In genomic region chr2:190648289-190649034, GRCh38 we compare ENCODE assay signal across 8 cellular contexts. TPM values are rescaled to one million over a fixed set of nuclear protein-coding genes. Genes with fewer than 3 reads are reported as not detected.
DNase-seq lines count a peak whose midpoint lies in the region; TF ChIP-seq lines count a peak whose summit lies in the region.

No MANE protein-coding gene starts in this region.

- peaks cover 2% of the 10 kb centered on the region for H4K20me1 ChIP-seq in osteoblast (ENCODE audit: insufficient read depth, low read length)

- no peak for TF ChIP-seq POLR2A in testis (IDR thresholded peaks at IDR 0.05)

- H3K27me3 ChIP-seq in H7 (ENCODE audit: control insufficient read depth, insufficient read depth, low read length) (no peaks in the 10 kb centered on the region; the same call in 1 of the 2 replicates), MG63 (no peaks in the 10 kb centered on the region), osteoblast (ENCODE audit: insufficient read depth, low read length) (no peaks in the 10 kb centered on the region), testis (no peaks in the 10 kb centered on the region)

- H3K79me2 ChIP-seq in osteoblast (ENCODE audit: insufficient read depth, low read length): peaks cover 38% of the 10 kb centered on the region

- H3K9me3 ChIP-seq in MG63 (no peaks in the 10 kb centered on the region), osteoblast (ENCODE audit: low read depth, low read length) (no peaks in the 10 kb centered on the region), testis (no peaks in the 10 kb centered on the region)

- intact Hi-C loops in testis (cut with DNase I; ENCODE audit: low total_unique reads): no loop called here

- peak overlapping the region; percentile 73 for H2AFZ ChIP-seq in osteoblast (ENCODE audit: low read length)

- H3K36me3 ChIP-seq in H7 (replicated peaks; ENCODE audit: control insufficient read depth, insufficient read depth, low read length) (no peaks in the 10 kb centered on the region), MG63 (no peaks in the 10 kb centered on the region), osteoblast (ENCODE audit: insufficient read depth, low read length) (no peaks in the 10 kb centered on the region), testis (ENCODE audit: low read depth, missing control alignments) (no peaks in the 10 kb centered on the region)

- H3K27ac ChIP-seq in osteoblast (ENCODE audit: low read depth, low read length): peak overlapping the region; percentile 72
- H3K27ac ChIP-seq in testis: peak overlapping the region; percentile 73 to 98

- TF ChIP-seq CTCF in osteoblast (IDR thresholded peaks at IDR 0.05; ENCODE audit: extremely low read depth, low read depth, low read length) (no peak), testis (IDR thresholded peaks at IDR 0.05) (no peak)

- peaks cover 24% of the 10 kb centered on the region for H3K4me1 ChIP-seq in osteoblast (ENCODE audit: insufficient read depth, low read length)
- H3K4me1 ChIP-seq in testis: peaks cover 18% of the 10 kb centered on the region

- H3K4me2 ChIP-seq in osteoblast (ENCODE audit: insufficient read depth, low read length): peak overlapping the region; percentile 84

- in situ Hi-C loops in G401 (cut with HindIII; ENCODE audit: low sequenced_read_pairs): no loop called here

- H3K4me3 ChIP-seq in H7 (ENCODE audit: insufficient read depth, low read depth, low read length) (peak overlapping the region; percentile 58), MG63 (peak overlapping the region; percentile 49), osteoblast (ENCODE audit: insufficient read depth, low read length) (peak overlapping the region; percentile 73), testis (peak overlapping the region; percentile 77 to 90)

- 0% methylated on average over 37 to 51 of the region's 78 CpGs for WGBS in testis, 2 donors

- DNase-seq in G401 (ENCODE audit: low spot score) (peak; percentile 88), H7 (peak; percentile 81), MG63 (peak; percentile 88), SK-N-DZ (ENCODE audit: low spot score) (peak; percentile 83), glomerular visceral epithelial cell (ENCODE audit: extremely low spot score) (peak; percentile 95), osteoblast (ENCODE audit: insufficient read length, low spot score, missing footprints) (peak; percentile 97), testis (peak; percentile 89)
- DNase-seq in activated naive CD4-positive, alpha-beta T cell treated with anti-CD3 and anti-CD28 coated beads, Interleukin-2, amount 50 U/mL, for 16 hours: peak; percentile 84

RNA-seq across cellular contexts. Expression of gene NAB1, which starts 0.4 kb away (rescaled TPM):
- 2.1 and 3.3 TPM in 2 replicates for total RNA-seq in G401 (2014; rRNA removed; shearing (Covaris generic))
- 25.4 and 32.4 TPM in 2 replicates for total RNA-seq in H7 (2014; rRNA removed; shearing (Covaris generic))
- 18.5 and 93.0 TPM in 2 replicates for total RNA-seq in MG63 (2014; rRNA removed; shearing (Covaris generic); ENCODE audit: low replicate concordance)
- polyA plus RNA-seq in SK-N-DZ (2014; cell fraction: cytosol; rRNA removed): 35.3 and 39.6 TPM in 2 replicates
- polyA plus RNA-seq in SK-N-DZ (2014; cell fraction: nucleus; rRNA removed): 75.3 and 106 TPM in 2 replicates
- total RNA-seq in osteoblast (44.2 TPM in 2 replicates), testis (10 to 100 TPM; 61.4 to 81.0 TPM)
- 33.8 TPM for polyA plus RNA-seq in testis (ENCODE audit: insufficient read depth, low read depth, low replicate concordance)

Comparison
In these comparisons a context has a peak if more than half of its experiments do, and no peak if none do; other contexts are left out.
1. Peak in every context shown above with its lines: DNase-seq, H3K4me3 ChIP-seq and H3K27ac ChIP-seq.